1 cellular context compared by ENCODE assay signal in the genomic region with DNA sequence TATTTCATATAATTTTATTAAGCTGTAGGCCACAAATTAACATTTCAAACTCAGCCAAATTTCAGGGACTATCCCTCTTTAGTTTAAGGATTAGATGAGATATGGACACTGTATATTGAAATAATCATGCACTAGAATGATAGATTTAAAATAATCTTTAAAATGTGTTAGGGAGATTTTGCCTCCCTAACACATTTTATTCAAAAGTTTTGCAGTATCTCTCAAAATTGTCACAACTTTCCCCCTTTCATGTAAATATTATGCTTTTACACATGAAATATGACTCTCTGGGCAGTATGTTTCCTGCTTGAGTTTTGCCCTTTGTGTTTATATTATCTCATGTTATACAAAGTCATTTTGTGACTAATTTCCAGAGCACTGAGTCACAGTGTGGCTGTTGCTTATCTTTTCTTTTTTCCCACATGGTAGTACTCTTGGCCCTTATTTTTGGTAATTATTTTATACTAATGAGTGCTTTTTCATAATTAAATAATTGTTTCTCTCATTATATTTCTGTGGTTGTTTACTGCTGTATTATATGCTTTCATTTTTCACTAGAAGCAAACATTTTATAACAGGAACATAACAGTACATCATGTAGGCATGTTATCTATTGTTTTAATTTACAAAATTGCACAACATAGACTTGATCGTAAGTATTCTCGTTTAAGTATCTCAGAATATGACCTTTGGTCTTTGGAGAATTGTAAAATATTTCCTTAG.
TF ChIP-seq lines count a peak whose summit lies in the region.

No MANE protein-coding gene starts in this region.

TF ChIP-seq in GM23338, 12 proteins besides CTCF, POLR2A, EP300 and RAD21 (continued from another document):
- TF ChIP-seq, protein P1, sequence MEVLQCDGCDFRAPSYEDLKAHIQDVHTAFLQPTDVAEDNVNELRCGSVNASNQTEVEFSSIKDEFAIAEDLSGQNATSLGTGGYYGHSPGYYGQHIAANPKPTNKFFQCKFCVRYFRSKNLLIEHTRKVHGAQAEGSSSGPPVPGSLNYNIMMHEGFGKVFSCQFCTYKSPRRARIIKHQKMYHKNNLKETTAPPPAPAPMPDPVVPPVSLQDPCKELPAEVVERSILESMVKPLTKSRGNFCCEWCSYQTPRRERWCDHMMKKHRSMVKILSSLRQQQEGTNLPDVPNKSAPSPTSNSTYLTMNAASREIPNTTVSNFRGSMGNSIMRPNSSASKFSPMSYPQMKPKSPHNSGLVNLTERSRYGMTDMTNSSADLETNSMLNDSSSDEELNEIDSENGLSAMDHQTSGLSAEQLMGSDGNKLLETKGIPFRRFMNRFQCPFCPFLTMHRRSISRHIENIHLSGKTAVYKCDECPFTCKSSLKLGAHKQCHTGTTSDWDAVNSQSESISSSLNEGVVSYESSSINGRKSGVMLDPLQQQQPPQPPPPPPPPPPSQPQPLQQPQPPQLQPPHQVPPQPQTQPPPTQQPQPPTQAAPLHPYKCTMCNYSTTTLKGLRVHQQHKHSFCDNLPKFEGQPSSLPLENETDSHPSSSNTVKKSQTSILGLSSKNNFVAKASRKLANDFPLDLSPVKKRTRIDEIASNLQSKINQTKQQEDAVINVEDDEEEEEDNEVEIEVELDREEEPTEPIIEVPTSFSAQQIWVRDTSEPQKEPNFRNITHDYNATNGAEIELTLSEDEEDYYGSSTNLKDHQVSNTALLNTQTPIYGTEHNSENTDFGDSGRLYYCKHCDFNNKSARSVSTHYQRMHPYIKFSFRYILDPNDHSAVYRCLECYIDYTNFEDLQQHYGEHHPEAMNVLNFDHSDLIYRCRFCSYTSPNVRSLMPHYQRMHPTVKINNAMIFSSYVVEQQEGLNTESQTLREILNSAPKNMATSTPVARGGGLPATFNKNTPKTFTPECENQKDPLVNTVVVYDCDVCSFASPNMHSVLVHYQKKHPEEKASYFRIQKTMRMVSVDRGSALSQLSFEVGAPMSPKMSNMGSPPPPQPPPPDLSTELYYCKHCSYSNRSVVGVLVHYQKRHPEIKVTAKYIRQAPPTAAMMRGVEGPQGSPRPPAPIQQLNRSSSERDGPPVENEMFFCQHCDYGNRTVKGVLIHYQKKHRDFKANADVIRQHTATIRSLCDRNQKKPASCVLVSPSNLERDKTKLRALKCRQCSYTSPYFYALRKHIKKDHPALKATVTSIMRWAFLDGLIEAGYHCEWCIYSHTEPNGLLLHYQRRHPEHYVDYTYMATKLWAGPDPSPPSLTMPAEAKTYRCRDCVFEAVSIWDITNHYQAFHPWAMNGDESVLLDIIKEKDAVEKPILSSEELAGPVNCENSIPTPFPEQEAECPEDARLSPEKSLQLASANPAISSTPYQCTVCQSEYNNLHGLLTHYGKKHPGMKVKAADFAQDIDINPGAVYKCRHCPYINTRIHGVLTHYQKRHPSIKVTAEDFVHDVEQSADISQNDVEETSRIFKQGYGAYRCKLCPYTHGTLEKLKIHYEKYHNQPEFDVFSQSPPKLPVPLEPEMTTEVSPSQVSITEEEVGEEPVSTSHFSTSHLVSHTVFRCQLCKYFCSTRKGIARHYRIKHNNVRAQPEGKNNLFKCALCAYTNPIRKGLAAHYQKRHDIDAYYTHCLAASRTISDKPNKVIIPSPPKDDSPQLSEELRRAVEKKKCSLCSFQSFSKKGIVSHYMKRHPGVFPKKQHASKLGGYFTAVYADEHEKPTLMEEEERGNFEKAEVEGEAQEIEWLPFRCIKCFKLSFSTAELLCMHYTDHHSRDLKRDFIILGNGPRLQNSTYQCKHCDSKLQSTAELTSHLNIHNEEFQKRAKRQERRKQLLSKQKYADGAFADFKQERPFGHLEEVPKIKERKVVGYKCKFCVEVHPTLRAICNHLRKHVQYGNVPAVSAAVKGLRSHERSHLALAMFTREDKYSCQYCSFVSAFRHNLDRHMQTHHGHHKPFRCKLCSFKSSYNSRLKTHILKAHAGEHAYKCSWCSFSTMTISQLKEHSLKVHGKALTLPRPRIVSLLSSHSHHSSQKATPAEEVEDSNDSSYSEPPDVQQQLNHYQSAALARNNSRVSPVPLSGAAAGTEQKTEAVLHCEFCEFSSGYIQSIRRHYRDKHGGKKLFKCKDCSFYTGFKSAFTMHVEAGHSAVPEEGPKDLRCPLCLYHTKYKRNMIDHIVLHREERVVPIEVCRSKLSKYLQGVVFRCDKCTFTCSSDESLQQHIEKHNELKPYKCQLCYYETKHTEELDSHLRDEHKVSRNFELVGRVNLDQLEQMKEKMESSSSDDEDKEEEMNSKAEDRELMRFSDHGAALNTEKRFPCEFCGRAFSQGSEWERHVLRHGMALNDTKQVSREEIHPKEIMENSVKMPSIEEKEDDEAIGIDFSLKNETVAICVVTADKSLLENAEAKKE (CRISPR knock-in tag; IDR thresholded peaks at IDR 0.05) = no peak
- TF ChIP-seq JUNB (IDR thresholded peaks at IDR 0.05; ENCODE audit: unreplicated experiment) = no peak
